In genomic region chr16:87885371-87886116, GRCh38 we compare ENCODE assay signal across 11 cellular contexts. TPM values are rescaled to one million over a fixed set of nuclear protein-coding genes. Genes with fewer than 3 reads are reported as not detected.
DNase-seq lines count a peak whose midpoint lies in the region; ATAC-seq and TF ChIP-seq lines count a peak whose summit lies in the region.
"Not testable (repeated sequence)": the region's sequence is repeated elsewhere in the genome, so short reads cannot be mapped to it uniquely, and the experiment has no call there.
"Had no signal": no experiment of that assay in that cellular context is flagged by ENCODE, and none has a peak within 500 bp of the region (broad histone marks: within the 10 kb centered on the region; RNA-seq: fewer than 3 reads in every experiment).

No MANE protein-coding gene starts in this region.

- H3K27me3 ChIP-seq in Peyer's patch, upper lobe of left lung: not testable (repeated sequence)
- peaks cover 0 to 33% of the 10 kb centered on the region in 2 donors for H3K27me3 ChIP-seq in left lung

- H3K27ac ChIP-seq in Peyer's patch (peak overlapping the region in 2 of 4 donors; percentile 39 to 62), left lung (peak overlapping the region; percentile 3 to 37), upper lobe of left lung (peak overlapping the region in 2 of 4 donors; percentile 30 to 74)

- not testable (repeated sequence) for H3K9me3 ChIP-seq in Peyer's patch, left lung, upper lobe of left lung

- not testable (repeated sequence) for TF ChIP-seq POLR2A in Peyer's patch (IDR thresholded peaks at IDR 0.05); upper lobe of left lung (IDR thresholded peaks at IDR 0.05)

- not testable (repeated sequence) for TF ChIP-seq EP300 in upper lobe of left lung (IDR thresholded peaks at IDR 0.05)

- not testable (repeated sequence) for H3K4me3 ChIP-seq in Peyer's patch, left lung, upper lobe of left lung

- TF ChIP-seq CTCF in Peyer's patch (IDR thresholded peaks at IDR 0.05) = peak in 1 of 6 experiments; percentile 24
- not testable (repeated sequence) for TF ChIP-seq CTCF in left lung (IDR thresholded peaks at IDR 0.05)
- peak in 2 of 6 experiments; percentile 19 to 27 for TF ChIP-seq CTCF in upper lobe of left lung (IDR thresholded peaks at IDR 0.05)

- WGBS in upper lobe of left lung, 2 donors = 53 to 62% methylated on average over 11 of the region's 11 CpGs

- peak; percentile 90 for ATAC-seq in Right ventricle myocardium superior (ENCODE audit: poor library complexity)
- peak; percentile 90 for ATAC-seq in left lung
- peak; percentile 44 to 88 for ATAC-seq in upper lobe of left lung (ENCODE audit: low FRiP score in 2 of 2)

- H3K36me3 ChIP-seq in Peyer's patch, left lung, upper lobe of left lung: not testable (repeated sequence)

- intact Hi-C loops in Right ventricle myocardium superior (cut with DNase I); left lung (cut with DNase I): not testable (repeated sequence)

- DNase-seq in COLO668 (lab: John Stamatoyannopoulos, UW; ENCODE audit: unreplicated experiment) = peak; percentile 47
- peak; percentile 57 for DNase-seq in LoVo (ENCODE audit: low spot score)
- DNase-seq in NCI-H69 (lab: John Stamatoyannopoulos, UW) = peak; percentile 58
- peak in 2 of 3 donors; percentile 64 to 69 for DNase-seq in Peyer's patch
- DNase-seq in Right ventricle myocardium superior = not testable (repeated sequence)
- peak in 1 of 2 donors; percentile 63 for DNase-seq in left lung
- peak; percentile 80 for DNase-seq in mucosa of gallbladder (ENCODE audit: low spot score)
- peak in 1 of 2 donors; percentile 67 for DNase-seq in upper lobe of left lung

- H3K4me1 ChIP-seq in Peyer's patch, left lung, upper lobe of left lung: not testable (repeated sequence)

RNA-seq across cellular contexts. Expression of gene SLC7A5, which starts 16.2 kb away (rescaled TPM):
- total RNA-seq in Peyer's patch = 1 to 10 TPM; 3.2 to 4.7 (median 3.9) TPM
- total RNA-seq in Right ventricle myocardium superior = 3.9 TPM
- total RNA-seq in left lung = 10 to 100 TPM; 10.6 to 35.0 TPM
- 9.4 TPM for total RNA-seq in mucosa of gallbladder
- 10 to 100 TPM in 2 of 6 donors, 1 to 10 TPM in 4; 4.7 to 20.4 (median 8.5) TPM for total RNA-seq in upper lobe of left lung

RNA-seq across cellular contexts. Expression of gene CA5A, which starts 50.8 kb away (rescaled TPM):
- total RNA-seq in Peyer's patch = not detected
- not detected for total RNA-seq in Right ventricle myocardium superior
- total RNA-seq in left lung = under 1 TPM; 0.09 to 0.10 TPM
- total RNA-seq in mucosa of gallbladder = 0.14 TPM
- under 1 TPM in 3 of 6 donors, not detected in 3; under 0.01 to 0.20 (median 0.11) TPM for total RNA-seq in upper lobe of left lung
- total RNA-seq: GM12878, H7, M059J had no signal
